1 cellular context compared by ENCODE assay signal in genomic region chr1:109191377-109191776, GRCh38.
TF ChIP-seq lines count a peak whose summit lies in the region.

No MANE protein-coding gene starts in this region.

TF ChIP-seq in K562, 482 proteins besides CTCF, POLR2A, EP300 and RAD21 (continued from another document and continues in another):
- TF ChIP-seq ZNF592 (IDR thresholded peaks at IDR 0.05): peak; percentile 39
- no peak for TF ChIP-seq DNMT1 (IDR thresholded peaks at IDR 0.05)
- TF ChIP-seq NFIX (CRISPR knock-in tag; IDR thresholded peaks at IDR 0.05; ENCODE audit: low read depth): no peak
- TF ChIP-seq E2F1 (CRISPR knock-in tag; IDR thresholded peaks at IDR 0.05): no peak
- TF ChIP-seq MGA (IDR thresholded peaks at IDR 0.05): peak; percentile 79
- TF ChIP-seq HMGXB4 (CRISPR knock-in tag; IDR thresholded peaks at IDR 0.05): no peak
- TF ChIP-seq NRF1 (conservative IDR thresholded peaks at IDR 0.05 in 1 of 2, IDR thresholded peaks at IDR 0.05 in 1 of 2): no peak
- no peak for TF ChIP-seq ZNF224 (CRISPR knock-in tag; IDR thresholded peaks at IDR 0.05)
- TF ChIP-seq RBM15 (IDR thresholded peaks at IDR 0.05; ENCODE audit: insufficient read depth, low read length): no peak
- TF ChIP-seq ZNF354B (CRISPR knock-in tag; IDR thresholded peaks at IDR 0.05): no peak
- peak in 1 of 3 experiments; percentile 59 for TF ChIP-seq YY1 (IDR thresholded peaks at IDR 0.05; ENCODE audit: borderline replicate concordance in 1 of 3, control insufficient read depth in 1 of 3, extremely low read depth in 1 of 3, insufficient read depth in 3 of 3, insufficient read length in 1 of 3, insufficient replicate concordance in 2 of 3, low read depth in 1 of 3, low read length in 2 of 3)
- no peak for TF ChIP-seq ELF4 (CRISPR knock-in tag; IDR thresholded peaks at IDR 0.05)
- no peak for TF ChIP-seq ZBTB11 (CRISPR knock-in tag; IDR thresholded peaks at IDR 0.05)
- no peak for TF ChIP-seq ETS2 (tag; IDR thresholded peaks at IDR 0.05; ENCODE audit: borderline replicate concordance, poor library complexity, severe bottlenecking)
- no peak for TF ChIP-seq NFXL1 (CRISPR knock-in tag; IDR thresholded peaks at IDR 0.05)
- no peak for TF ChIP-seq ZBED1 (IDR thresholded peaks at IDR 0.05)
- TF ChIP-seq CXXC5 (CRISPR knock-in tag; IDR thresholded peaks at IDR 0.05): peak; percentile 41; the same call in 1 of the 2 replicates
- TF ChIP-seq GATAD2B (IDR thresholded peaks at IDR 0.05; ENCODE audit: borderline replicate concordance): no peak
- TF ChIP-seq VEZF1 (CRISPR knock-in tag; IDR thresholded peaks at IDR 0.05): peak; percentile 86
- TF ChIP-seq ZNF609 (CRISPR knock-in tag; IDR thresholded peaks at IDR 0.05; ENCODE audit: borderline replicate concordance): no peak
- no peak for TF ChIP-seq CBFA2T3 (IDR thresholded peaks at IDR 0.05)
